ENCODE assay signal across 18 cellular contexts in genomic region chr2:158616480-158616879, GRCh38.
A peak's percentile ranks its signal among the peaks of the same experiment; 100 is the strongest.
DNase-seq lines count a peak whose midpoint lies in the region; ATAC-seq lines count a peak whose summit lies in the region.
"Had no signal": no experiment of that assay in that cellular context is flagged by ENCODE, and none has a peak within 500 bp of the region (broad histone marks: within the 10 kb centered on the region; RNA-seq: fewer than 3 reads in every experiment).

No MANE protein-coding gene starts in this region.

- no peak overlapping the region for H3K27ac Mint-ChIP-seq in stimulated activated naive B cell treated with anti-CD40 and anti-IgM and Interleukin-4, amounts not matched to agents 10 μg/mL and 1 μg/mL and 100 μg/mL, for 72 hours
- H3K27ac Mint-ChIP-seq: B cell; CD4-positive, alpha-beta T cell; HFFc6; IgD-negative memory B cell had no signal

- no peaks in the 10 kb centered on the region for H3K9me3 ChIP-seq in right cardiac atrium (ENCODE audit: control insufficient read depth, low read length)

- H3K4me1 Mint-ChIP-seq in stimulated activated naive B cell treated with anti-CD40 and anti-IgM and Interleukin-4, amounts not matched to agents 10 μg/mL and 1 μg/mL and 100 μg/mL, for 72 hours, result no peaks in the 10 kb centered on the region
- H3K4me1 Mint-ChIP-seq: B cell, IgD-negative memory B cell had no signal

- in situ Hi-C loops in SK-MEL-5 (cut with HindIII; ENCODE audit: low pct_unique_long_range_greater_than_20kb, low sequenced_read_pairs), result no loop called here

- no peaks in the 10 kb centered on the region for H3K27me3 Mint-ChIP-seq in stimulated activated naive B cell treated with anti-CD40 and anti-IgM and Interleukin-4, amounts not matched to agents 10 μg/mL and 1 μg/mL and 100 μg/mL, for 72 hours
- H3K27me3 Mint-ChIP-seq: B cell; CD4-positive, alpha-beta T cell; IgD-negative memory B cell had no signal

- WGBS in right cardiac atrium, result 65% methylated on average over 3 of the region's 3 CpGs

- DNase-seq in right cardiac atrium (no peak), Right ventricle myocardium superior (no peak), SK-MEL-5 (ENCODE audit: low read depth, low spot score) (peak; percentile 7), foreskin melanocyte (peak; percentile 56), NCI-H2107 (lab: John Stamatoyannopoulos, UW) (no peak)
- DNase-seq in stimulated activated naive B cell treated with anti-CD40 and anti-IgM and Interleukin-4, amounts not matched to agents 10 μg/mL and 1 μg/mL and 100 μg/mL, for 72 hours, result no peak
- DNase-seq in activated CD8-positive, alpha-beta memory T cell treated with anti-CD3 and anti-CD28 coated beads for 24 hours, result no peak
- DNase-seq in stimulated activated naive CD4-positive, alpha-beta T cell treated with Interleukin-2 at 50 U/mL for 16 hours (lab: John Stamatoyannopoulos, UW), result no peak
- DNase-seq: ACHN; C1 segment of cervical spinal cord; Calu3; CD4-positive, alpha-beta T cell; DMS79; GOT3; HCEC 1CT; HFFc6 had no signal

- no peaks in the 10 kb centered on the region for H3K27me3 ChIP-seq in right cardiac atrium (ENCODE audit: control insufficient read depth, insufficient read depth)

- no peak overlapping the region for H3K4me3 Mint-ChIP-seq in stimulated activated naive B cell treated with anti-CD40 and anti-IgM and Interleukin-4, amounts not matched to agents 10 μg/mL and 1 μg/mL and 100 μg/mL, for 72 hours
- H3K4me3 Mint-ChIP-seq: B cell; CD4-positive, alpha-beta T cell; HFFc6; IgD-negative memory B cell had no signal

- H3K27ac ChIP-seq in right cardiac atrium (ENCODE audit: low read length), result no peak overlapping the region

- H3K4me1 ChIP-seq in right cardiac atrium (ENCODE audit: control insufficient read depth, insufficient read depth, low read length), result no peaks in the 10 kb centered on the region

- ATAC-seq in right cardiac atrium (peak; percentile 81 to 89), Right ventricle myocardium superior (ENCODE audit: poor library complexity) (no peak)
- peak; percentile 12 to 53 for ATAC-seq in stimulated activated naive B cell treated with anti-CD40 and anti-IgM and Interleukin-4, amounts not matched to agents 10 μg/mL and 1 μg/mL and 100 μg/mL, for 72 hours (replicated peaks)

- H3K36me3 Mint-ChIP-seq in stimulated activated naive B cell treated with anti-CD40 and anti-IgM and Interleukin-4, amounts not matched to agents 10 μg/mL and 1 μg/mL and 100 μg/mL, for 72 hours, result peaks cover 0 to 4% of the 10 kb centered on the region in 2 donors
- H3K36me3 Mint-ChIP-seq: IgD-negative memory B cell had no signal

- no peak overlapping the region for H3K4me3 ChIP-seq in right cardiac atrium (ENCODE audit: low read length)

- intact Hi-C loops in right cardiac atrium (cut with DNase I), result no loop called here
- intact Hi-C loops in Right ventricle myocardium superior (cut with DNase I), result no loop called here

- no peaks in the 10 kb centered on the region for H3K9me3 Mint-ChIP-seq in stimulated activated naive B cell treated with anti-CD40 and anti-IgM and Interleukin-4, amounts not matched to agents 10 μg/mL and 1 μg/mL and 100 μg/mL, for 72 hours
- H3K9me3 Mint-ChIP-seq: CD4-positive, alpha-beta T cell; HFFc6; IgD-negative memory B cell had no signal

Comparison
In these comparisons a context has a peak if more than half of its experiments do, and no peak if none do; other contexts are left out.
1. DNase-seq: peak in SK-MEL-5 (single experiment) and foreskin melanocyte (single experiment); none in right cardiac atrium (0 of 3), Right ventricle myocardium superior (single experiment), stimulated activated naive B cell treated with anti-CD40 and anti-IgM and Interleukin-4, amounts not matched to agents 10 μg/mL and 1 μg/mL and 100 μg/mL, for 72 hours (single experiment), NCI-H2107 (single experiment), activated CD8-positive, alpha-beta memory T cell treated with anti-CD3 and anti-CD28 coated beads for 24 hours (single experiment) and stimulated activated naive CD4-positive, alpha-beta T cell treated with Interleukin-2 at 50 U/mL for 16 hours (single experiment).